In genomic region chr20:3041818-3042504, GRCh38 we compare ENCODE assay signal across 8 cellular contexts. TPM values are rescaled to one million over a fixed set of nuclear protein-coding genes. Genes with fewer than 3 reads are reported as not detected.
DNase-seq lines count a peak whose midpoint lies in the region; ATAC-seq, FAIRE-seq and TF ChIP-seq lines count a peak whose summit lies in the region.

No MANE protein-coding gene starts in this region.

- H3K27ac ChIP-seq in esophagus muscularis mucosa (replicated peaks in 1 of 4): peak overlapping the region; percentile 23 to 62 (median 46)
- H3K27ac ChIP-seq in pancreas: peak overlapping the region in 3 of 4 donors; percentile 31 to 70 (median 69)

- TF ChIP-seq CTCF in esophagus muscularis mucosa (IDR thresholded peaks at IDR 0.05) (no peak), pancreas (IDR thresholded peaks at IDR 0.05) (no peak)

- no peak for TF ChIP-seq EP300 in esophagus muscularis mucosa (IDR thresholded peaks at IDR 0.05)

- intact Hi-C loops in esophagus muscularis mucosa (cut with DNase I): no loop called here
- intact Hi-C loops in pancreas (cut with DNase I): no loop called here

- no peak for FAIRE-seq in pancreas (lab: Jason Lieb, UNC)

- H3K4me3 ChIP-seq in esophagus muscularis mucosa (no peak overlapping the region), pancreas (peak overlapping the region in 3 of 4 donors; percentile 11 to 32 (median 26))

- TF ChIP-seq POLR2A in esophagus muscularis mucosa (IDR thresholded peaks at IDR 0.05; ENCODE audit: low read depth): no peak

- H3K9me3 ChIP-seq in esophagus muscularis mucosa (no peaks in the 10 kb centered on the region), pancreas (no peaks in the 10 kb centered on the region)

- DNase-seq in EH (ENCODE audit: low read depth) (peak; percentile 33), NCI-H69 (lab: John Stamatoyannopoulos, UW) (peak; percentile 74), esophagus muscularis mucosa (ENCODE audit: extremely low spot score) (no peak), pancreas (peak in 1 of 6 donors; percentile 34), NOMO-1 (lab: John Stamatoyannopoulos, UW; ENCODE audit: unreplicated experiment in 2 of 2) (no peak), D341Med (ENCODE audit: low spot score) (no peak), GF-D8 (lab: John Stamatoyannopoulos, UW) (no peak)

- ATAC-seq in pancreas: peak in 2 of 4 donors; percentile 8 to 10
- no peak for ATAC-seq in GM18502 (IDR thresholded peaks at IDR 0.05; ENCODE audit: poor library complexity, unreplicated experiment)

- H3K4me1 ChIP-seq in esophagus muscularis mucosa (peaks cover 21 to 36% (median 32%) of the 10 kb centered on the region in 4 donors), pancreas (peaks cover 0 to 14% (median 0%) of the 10 kb centered on the region in 3 donors)

- WGBS in esophagus muscularis mucosa: 60% methylated on average over 13 of the region's 13 CpGs
- 19 to 26% methylated on average over 13 of the region's 13 CpGs for WGBS in pancreas, 2 donors

- H3K36me3 ChIP-seq in esophagus muscularis mucosa (peaks cover 29 to 44% (median 37%) of the 10 kb centered on the region in 4 donors), pancreas (peaks cover 0 to 23% (median 3%) of the 10 kb centered on the region in 3 donors)

- H3K27me3 ChIP-seq in esophagus muscularis mucosa: no peaks in the 10 kb centered on the region
- H3K27me3 ChIP-seq in pancreas: no peaks in the 10 kb centered on the region

RNA-seq across cellular contexts. Expression of gene GNRH2, which starts 1.5 kb away (rescaled TPM):
- total RNA-seq in esophagus muscularis mucosa: not detected
- total RNA-seq in pancreas: not detected
- not detected for polyA plus RNA-seq in pancreas

RNA-seq across cellular contexts. Expression of gene MRPS26, which starts 3.9 kb away (rescaled TPM):
- total RNA-seq in esophagus muscularis mucosa (10 to 100 TPM; 52.3 to 90.7 (median 71.5) TPM), pancreas (10 to 100 TPM; 14.4 to 26.7 (median 20.5) TPM)
- polyA plus RNA-seq in pancreas: 10 to 100 TPM; 46.4 to 46.7 TPM

RNA-seq across cellular contexts. Expression of gene OXT, which starts 29.5 kb away (rescaled TPM):
- total RNA-seq in esophagus muscularis mucosa (not detected), pancreas (under 1 TPM in 1 of 6 donors, not detected in 5; 0.38 TPM)
- not detected for polyA plus RNA-seq in pancreas

RNA-seq across cellular contexts. Expression of gene AVP, which starts 42.6 kb away (rescaled TPM):
- total RNA-seq in esophagus muscularis mucosa (not detected), pancreas (not detected)
- polyA plus RNA-seq in pancreas: not detected

Comparison
In these comparisons a context has a peak if more than half of its experiments do, and no peak if none do; other contexts are left out.
1. DNase-seq: peak in EH (single experiment) and NCI-H69 (single experiment); none in esophagus muscularis mucosa (single experiment), NOMO-1 (0 of 2), D341Med (single experiment) and GF-D8 (single experiment).
2. H3K4me3 ChIP-seq: peak in pancreas (3 of 4); none in esophagus muscularis mucosa (0 of 4).